ENCODE assay signal across 14 cellular contexts in the genomic region with DNA sequence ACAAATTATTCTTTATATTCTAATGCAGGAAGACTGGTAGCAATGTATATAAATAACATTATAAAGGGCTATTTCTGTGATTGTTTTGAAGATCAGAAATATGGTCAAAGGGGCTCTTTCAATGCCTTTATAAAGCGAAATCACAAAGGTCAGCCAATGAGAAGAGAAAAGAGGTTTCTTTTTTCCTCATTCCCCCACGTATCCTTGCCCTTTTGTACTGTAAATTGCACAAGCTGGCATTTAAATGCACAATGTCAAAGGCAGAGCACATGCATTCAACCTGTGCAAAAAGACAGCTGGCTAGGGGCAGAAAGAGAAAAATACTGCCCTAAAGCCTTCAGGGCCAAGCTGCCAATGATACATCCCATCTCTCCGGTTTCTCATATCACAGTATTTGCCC.
"Had no signal": no experiment of that assay in that cellular context is flagged by ENCODE, and none has a peak within 500 bp of the region (broad histone marks: within the 10 kb centered on the region; RNA-seq: fewer than 3 reads in every experiment).

No MANE protein-coding gene starts in this region.

- ATAC-seq: lower lobe of right lung; natural killer cell treated with Interleukin-12 subunit alpha and Interleukin-12 subunit beta and Interleukin-15 and Interleukin-18, amount 100 ng/mL, for 72 hours; right cardiac atrium; stimulated activated effector memory CD8-positive, alpha-beta T cell treated with anti-CD3 and anti-CD28 coated beads, Interleukin-12 subunit alpha, Interleukin-12 subunit beta, amount 100 ng/mL, for 72 hours had no signal

- H3K9me3 ChIP-seq: lower lobe of right lung had no signal

- H3K36me3 ChIP-seq: lower lobe of right lung had no signal

- H3K4me3 ChIP-seq: lower lobe of right lung, skin epidermis had no signal

- DNase-seq: activated CD4-positive, CD25-positive, alpha-beta regulatory T cell treated with anti-CD3 and anti-CD28 coated beads, Interleukin-2, amount 50 U/mL, for 72 hours; activated CD8-positive, alpha-beta memory T cell treated with anti-CD3 and anti-CD28 coated beads for 24 hours; activated gamma-delta T cell; effector CD4-positive, alpha-beta T cell; lower lobe of right lung; occipital lobe; right cardiac atrium; stimulated activated CD4-positive, alpha-beta T cell treated with anti-CD3 and anti-CD28 coated beads, Interleukin-4, amount 100 ng/mL, for 24 hours; SW 1271; T-helper 2 cell had no signal

- H3K27ac ChIP-seq: lower lobe of right lung, skin epidermis, VCaP had no signal

- H3K4me1 ChIP-seq: lower lobe of right lung had no signal
